Comparison of ENCODE assay signal across 16 cellular contexts in the genomic region with DNA sequence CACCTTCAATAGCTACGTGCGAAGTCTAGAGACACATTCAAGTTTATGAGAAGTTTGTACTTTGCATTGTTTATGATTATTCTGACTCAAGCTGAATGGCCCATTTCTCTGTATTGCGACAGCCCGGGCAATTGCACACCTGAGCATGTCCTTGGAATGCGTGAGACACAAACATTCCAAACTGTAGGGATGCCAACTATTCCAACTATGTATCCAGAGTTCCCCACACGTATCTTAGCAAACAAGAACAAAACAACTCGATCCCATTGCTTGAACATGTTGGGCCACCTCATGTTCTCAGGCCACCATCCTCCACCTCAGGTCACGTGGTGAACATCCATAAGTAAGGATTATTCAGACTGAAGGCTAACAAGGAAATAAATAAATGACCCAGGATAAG. TPM values are rescaled to one million over a fixed set of nuclear protein-coding genes. Genes with fewer than 3 reads are reported as not detected.
DNase-seq lines count a peak whose midpoint lies in the region; ATAC-seq, FAIRE-seq and TF ChIP-seq lines count a peak whose summit lies in the region.
"Had no signal": no experiment of that assay in that cellular context is flagged by ENCODE, and none has a peak within 500 bp of the region (broad histone marks: within the 10 kb centered on the region; RNA-seq: fewer than 3 reads in every experiment).

No MANE protein-coding gene starts in this region.

- no peaks in the 10 kb centered on the region for H3K36me3 ChIP-seq in HepG2 (replicated peaks in 1 of 2; ENCODE audit: control insufficient read depth in 1 of 2, insufficient read depth in 2 of 2, low read length in 2 of 2)

- TF ChIP-seq CTCF in choroid plexus epithelial cell (conservative IDR thresholded peaks at IDR 0.05; ENCODE audit: low read depth, low read length) (no peak), HepG2 (CRISPR knock-in tag; IDR thresholded peaks at IDR 0.05) (no peak)

- DNase-seq in AG08396 (ENCODE audit: low spot score) (peak; percentile 64), NCI-H226 (peak; percentile 72), choroid plexus epithelial cell (ENCODE audit: low read depth) (peak; percentile 68), HepG2 (ENCODE audit: low spot score) (peak; percentile 22), NCI-H1417 (lab: John Stamatoyannopoulos, UW) (no peak), cerebellum (ENCODE audit: low spot score) (no peak)
- DNase-seq: activated CD4-positive, alpha-beta T cell treated with anti-CD3 and anti-CD28 coated beads for 36 hours; activated T-cell treated with anti-CD3 and anti-CD28 coated beads, Interleukin-2, amount 50 U/mL, for 1 hour; midbrain; NCI-H1694 treated with DMSO at 0.1 percent for 48 hours; NCI-H748 treated with DMSO at 0.1 percent for 48 hours; occipital lobe; stimulated activated CD4-positive, alpha-beta T cell treated with anti-CD3 and anti-CD28 coated beads, Interleukin-12 subunit alpha, Interleukin-12 subunit beta, amount 100 ng/mL, for 4 hours had no signal

- no peak overlapping the region for H3K9ac ChIP-seq in HepG2 (ENCODE audit: insufficient read depth, low read depth, low read length)

- no TSS peak for BruUV-seq in HepG2 (replicated peaks; lab: Mats Ljungman, UMichigan)

- no peak for TF ChIP-seq RAD21 in HepG2 (CRISPR knock-in tag; IDR thresholded peaks at IDR 0.05)

- no peaks in the 10 kb centered on the region for H4K20me1 ChIP-seq in HepG2 (ENCODE audit: insufficient read depth, low read length)

- intact Hi-C loops in HepG2 (cut with micrococcal nuclease; ENCODE audit: unreplicated experiment), result no loop called here

- H3K4me3 ChIP-seq in choroid plexus epithelial cell (ENCODE audit: low read depth, low read length) (no peak overlapping the region), HepG2 (replicated peaks in 1 of 3; ENCODE audit: insufficient read depth in 1 of 3, low read depth in 2 of 3, low read length in 3 of 3) (no peak overlapping the region)
- H3K4me3 ChIP-seq: coronary artery had no signal

- in situ Hi-C loops in HepG2 (cut with HindIII; ENCODE audit: extremely low pct_ligation_motif_present, low pct_unique_long_range_greater_than_20kb), result no loop called here

- no peaks in the 10 kb centered on the region for H3K9me3 ChIP-seq in HepG2 (ENCODE audit: low read length)

- POLR2A ChIA-PET in HepG2 (lab: Yijun Ruan, JAX), result interaction anchor here (0.5 kb wide), 1 partner anchor 26 kb away, joined by 3 read pairs; no protein-coding TSS in a partner anchor

- no peak overlapping the region for H3K27ac ChIP-seq in HepG2 (ENCODE audit: extremely low read length, insufficient read depth, low read length)
- H3K27ac ChIP-seq: coronary artery had no signal

- H3K79me2 ChIP-seq in HepG2 (ENCODE audit: insufficient read depth, low read length), result no peaks in the 10 kb centered on the region

- no peak; the same call in 2 of the 3 replicates for ATAC-seq in HepG2
- ATAC-seq in GM19455 (IDR thresholded peaks at IDR 0.05; ENCODE audit: unreplicated experiment), result no peak
- no peak for ATAC-seq in HG02970 (IDR thresholded peaks at IDR 0.05; ENCODE audit: low FRiP score, unreplicated experiment)
- ATAC-seq: activated CD4-positive, alpha-beta T cell treated with anti-CD3 and anti-CD28 coated beads for 36 hours had no signal

- no peak for TF ChIP-seq EP300 in HepG2 (IDR thresholded peaks at IDR 0.05; ENCODE audit: low read depth in 2 of 2, low read length in 2 of 2)
- TF ChIP-seq EP300 in HepG2 (CRISPR knock-in tag; IDR thresholded peaks at IDR 0.05; ENCODE audit: borderline replicate concordance), result no peak

- H3K27me3 ChIP-seq in HepG2 (ENCODE audit: control insufficient read depth in 1 of 2, insufficient read depth in 2 of 2, low read length in 2 of 2), result peaks cover 0 to 5% of the 10 kb centered on the region in 2 experiments; a peak in 2 of 5 replicates

- peaks cover 8% of the 10 kb centered on the region; the same call in 1 of the 2 replicates for H3K4me1 ChIP-seq in HepG2 (ENCODE audit: insufficient read depth, low read length)

- WGBS in HepG2 (ENCODE audit: low lambda C conversion rate), result 2% methylated on average over 8 of the region's 8 CpGs

- CTCF ChIA-PET in HepG2 (lab: Yijun Ruan, JAX; ENCODE audit: low intra/inter-chr PET ratio, low total read pairs), result no interaction called here

- H3K4me2 ChIP-seq in HepG2 (ENCODE audit: low read depth, low read length), result no peak overlapping the region

- no peak overlapping the region for H2AFZ ChIP-seq in HepG2 (ENCODE audit: low read length)

- no peak for TF ChIP-seq POLR2A in HepG2 (IDR thresholded peaks at IDR 0.05; ENCODE audit: insufficient read depth in 1 of 2, low read depth in 2 of 2, low read length in 2 of 2)

- no peak for FAIRE-seq in HepG2 (lab: Jason Lieb, UNC)

TF ChIP-seq in HepG2, 621 proteins besides CTCF, POLR2A, EP300 and RAD21:
- TF ChIP-seq GZF1 (CRISPR knock-in tag; IDR thresholded peaks at IDR 0.05) (no peak), TEAD3 (CRISPR knock-in tag; optimal IDR thresholded peaks at IDR 0.05; ENCODE audit: borderline replicate concordance) (peak; percentile 91), ZFP91 (CRISPR knock-in tag; IDR thresholded peaks at IDR 0.05; ENCODE audit: borderline replicate concordance) (no peak), KMT2A (CRISPR knock-in tag; IDR thresholded peaks at IDR 0.05) (no peak), CEBPB (IDR thresholded peaks at IDR 0.05; ENCODE audit: borderline replicate concordance, low read depth, low read length) (peak; percentile 51)
TF ChIP-seq in HepG2: peak in this region for 2.

RNA-seq across cellular contexts. Expression of gene EGFR, which starts 51.4 kb away (rescaled TPM):
- total RNA-seq in HepG2 (2016; rRNA removed; fragmentation: Illumina TruSeq; extraction: Trizol), result 7.0 TPM in 2 replicates
- total RNA-seq in HepG2 (2016; cell fraction: cytosol; rRNA removed; fragmentation: Illumina TruSeq; extraction: Trizol; ENCODE audit: low read depth), result 1.3 and 1.9 TPM in 2 replicates
- total RNA-seq in HepG2 (2016; cell fraction: insoluble cytoplasmic fraction; rRNA removed; fragmentation: Illumina TruSeq; extraction: Trizol), result 5.7 and 7.1 TPM in 2 replicates
- 3.8 and 3.9 TPM in 2 replicates for total RNA-seq in HepG2 (2016; cell fraction: membrane; rRNA removed; fragmentation: Illumina TruSeq; extraction: Trizol)
- 18.3 and 21.6 TPM in 2 replicates for total RNA-seq in HepG2 (2016; cell fraction: nucleus; rRNA removed; fragmentation: Illumina TruSeq; extraction: Trizol)
- 7.9 and 10.0 TPM in 2 replicates for polyA plus RNA-seq in HepG2 (2011; rRNA removed)
- polyA plus RNA-seq in HepG2 (2011; cell fraction: cytosol; rRNA removed), result 5.7 and 6.5 TPM in 2 replicates
- 15.6 and 16.1 TPM in 2 replicates for polyA plus RNA-seq in HepG2 (2011; cell fraction: nucleus; rRNA removed)
- 12.3 and 19.1 TPM in 2 replicates for polyA plus RNA-seq in HepG2 (2012)
- polyA plus RNA-seq in HepG2 (2016; cell fraction: cytosol; fragmentation: Illumina TruSeq; extraction: Trizol; ENCODE audit: low read depth), result 0.76 and 0.86 TPM in 2 replicates
- 4.0 and 4.9 TPM in 2 replicates for polyA plus RNA-seq in HepG2 (2016; cell fraction: insoluble cytoplasmic fraction; fragmentation: Illumina TruSeq; extraction: Trizol; ENCODE audit: low read depth)
- polyA plus RNA-seq in HepG2 (2016; cell fraction: membrane; fragmentation: Illumina TruSeq; extraction: Trizol; ENCODE audit: low read depth), result 1.4 and 1.9 TPM in 2 replicates
- polyA plus RNA-seq in HepG2 (2016; cell fraction: nucleus; fragmentation: Illumina TruSeq; extraction: Trizol; ENCODE audit: insufficient read depth, low read depth), result 17.3 and 18.5 TPM in 2 replicates
- 21.0 and 51.4 TPM in 2 replicates for polyA minus RNA-seq in HepG2 (2011; rRNA and poly(A)+ RNA removed; ENCODE audit: low replicate concordance)
- polyA minus RNA-seq in HepG2 (2011; cell fraction: cytosol; rRNA and poly(A)+ RNA removed), result 9.3 and 14.3 TPM in 2 replicates
- 25.0 and 26.9 TPM in 2 replicates for polyA minus RNA-seq in HepG2 (2011; cell fraction: nucleus; rRNA and poly(A)+ RNA removed)
- 46.9 TPM for total RNA-seq in cerebellum

Comparison
In these comparisons a context has a peak if more than half of its experiments do, and no peak if none do; other contexts are left out.
1. DNase-seq: peak in AG08396 (single experiment), NCI-H226 (single experiment), choroid plexus epithelial cell (single experiment) and HepG2 (single experiment); none in NCI-H1417 (0 of 3) and cerebellum (single experiment).